ENCODE assay signal across 30 cellular contexts in genomic region chr11:77435972-77436371, GRCh38. TPM values are rescaled to one million over a fixed set of nuclear protein-coding genes. Genes with fewer than 3 reads are reported as not detected.
DNase-seq lines count a peak whose midpoint lies in the region; ATAC-seq, FAIRE-seq and TF ChIP-seq lines count a peak whose summit lies in the region.
"Had no signal": no experiment of that assay in that cellular context is flagged by ENCODE, and none has a peak within 500 bp of the region (broad histone marks: within the 10 kb centered on the region; RNA-seq: fewer than 3 reads in every experiment).

No MANE protein-coding gene starts in this region.

- TF ChIP-seq CTCF in colonic mucosa (IDR thresholded peaks at IDR 0.05) = no peak

- no peaks in the 10 kb centered on the region for H3K36me3 Mint-ChIP-seq in activated naive CD8-positive, alpha-beta T cell treated with anti-CD3 and anti-CD28 coated beads for 36 hours
- H3K36me3 Mint-ChIP-seq: CD8-positive, alpha-beta memory T cell; natural killer cell treated with Interleukin-12 subunit alpha and Interleukin-12 subunit beta and Interleukin-15 and Interleukin-18, amount 100 ng/mL, for 72 hours had no signal

- no peak overlapping the region for H3K27ac Mint-ChIP-seq in activated naive CD8-positive, alpha-beta T cell treated with anti-CD3 and anti-CD28 coated beads for 36 hours
- H3K27ac Mint-ChIP-seq: activated T-helper 1 cell treated with anti-CD3 and anti-CD28 coated beads, Interleukin-12 subunit alpha, Interleukin-12 subunit beta, Interleukin-2, Interleukin-4 antibody, amounts not matched to agents 30 ng/mL and 10 ng/mL and 1 ng/mL, durations not matched to agents 14 hours and 24 hours and 36 hours; CD8-positive, alpha-beta memory T cell; HFFc6; natural killer cell treated with Interleukin-12 subunit alpha and Interleukin-12 subunit beta and Interleukin-15 and Interleukin-18, amount 100 ng/mL, for 72 hours had no signal

- H3K36me3 ChIP-seq in KOPT-K1 (ENCODE audit: insufficient read depth, low read length) (no peaks in the 10 kb centered on the region), colonic mucosa (no peaks in the 10 kb centered on the region)
- H3K36me3 ChIP-seq: esophagus squamous epithelium, gastrocnemius medialis, left ventricle myocardium inferior had no signal

- H3K27me3 Mint-ChIP-seq in activated naive CD8-positive, alpha-beta T cell treated with anti-CD3 and anti-CD28 coated beads for 36 hours = peaks cover 12% of the 10 kb centered on the region

- H3K4me1 Mint-ChIP-seq in activated naive CD8-positive, alpha-beta T cell treated with anti-CD3 and anti-CD28 coated beads for 36 hours = peaks cover 2% of the 10 kb centered on the region
- H3K4me1 Mint-ChIP-seq: CD8-positive, alpha-beta memory T cell had no signal

- intact Hi-C loops in colonic mucosa (cut with DNase I) = no loop called here

- peaks cover 4% of the 10 kb centered on the region for H3K4me1 ChIP-seq in colonic mucosa
- H3K4me1 ChIP-seq: esophagus squamous epithelium, left ventricle myocardium inferior had no signal

- no peak overlapping the region for H3K4me3 ChIP-seq in colonic mucosa
- H3K4me3 ChIP-seq: coronary artery, esophagus squamous epithelium, gastrocnemius medialis, K562, left ventricle myocardium inferior had no signal

- peak overlapping the region in 1 of 2 donors; percentile 13 for H3K9ac ChIP-seq in colonic mucosa (ENCODE audit: low read depth in 2 of 2, low read length in 2 of 2)

- ATAC-seq in HG02610 (IDR thresholded peaks at IDR 0.05; ENCODE audit: unreplicated experiment) (no peak), HG02870 (IDR thresholded peaks at IDR 0.05; ENCODE audit: unreplicated experiment) (no peak)
- ATAC-seq: gastrocnemius medialis; natural killer cell treated with Interleukin-12 subunit alpha and Interleukin-12 subunit beta and Interleukin-15 and Interleukin-18, amount 100 ng/mL, for 72 hours; sciatic nerve; stimulated activated naive CD8-positive, alpha-beta T cell treated with anti-CD3 and anti-CD28 coated beads, Interleukin-15, Interleukin-2, amounts not matched to agents 100 U/mL and 50 U/mL, for 24 hours had no signal

- DNase-seq in GM18507 (ENCODE audit: extremely low spot score, insufficient read length, low read depth) (no peak), colonic mucosa (no peak), GF-D8 (lab: John Stamatoyannopoulos, UW) (no peak)
- no peak for DNase-seq in activated naive CD8-positive, alpha-beta T cell treated with anti-CD3 and anti-CD28 coated beads for 36 hours
- DNase-seq: activated CD4-positive, alpha-beta T cell treated with anti-CD3 and anti-CD28 coated beads, Interleukin-2, amount 50 U/mL, for 4 hours; activated CD4-positive, CD25-positive, alpha-beta regulatory T cell; activated naive CD4-positive, alpha-beta T cell treated with anti-CD3 and anti-CD28 coated beads, Interleukin-2, amount 50 U/mL, for 16 hours; CD8-positive, alpha-beta memory T cell; esophagus squamous epithelium; gastrocnemius medialis; HFFc6; hypothalamus; left ventricle myocardium inferior; midbrain; NCI-H187; NCI-H2227 treated with DMSO at 0.1 percent for 48 hours; NCI-H748 treated with DMSO at 0.1 percent for 48 hours; OCI-M1; posterior cingulate gyrus; stimulated activated naive CD8-positive, alpha-beta T cell treated with anti-CD3 and anti-CD28 coated beads, Interleukin-15, Interleukin-2, amounts not matched to agents 100 U/mL and 50 U/mL, for 24 hours; T1000 had no signal

- H3K9me3 ChIP-seq in KOPT-K1 (ENCODE audit: insufficient read depth, low read length, poor library complexity, severe bottlenecking) = no peaks in the 10 kb centered on the region
- no peaks in the 10 kb centered on the region for H3K9me3 ChIP-seq in colonic mucosa
- H3K9me3 ChIP-seq: esophagus squamous epithelium, gastrocnemius medialis, left ventricle myocardium inferior had no signal

- no peaks in the 10 kb centered on the region for H3K9me3 Mint-ChIP-seq in activated naive CD8-positive, alpha-beta T cell treated with anti-CD3 and anti-CD28 coated beads for 36 hours
- H3K9me3 Mint-ChIP-seq: activated T-helper 1 cell treated with anti-CD3 and anti-CD28 coated beads, Interleukin-12 subunit alpha, Interleukin-12 subunit beta, Interleukin-2, Interleukin-4 antibody, amounts not matched to agents 30 ng/mL and 10 ng/mL and 1 ng/mL, durations not matched to agents 14 hours and 24 hours and 36 hours; CD8-positive, alpha-beta memory T cell; HFFc6; natural killer cell treated with Interleukin-12 subunit alpha and Interleukin-12 subunit beta and Interleukin-15 and Interleukin-18, amount 100 ng/mL, for 72 hours had no signal

- FAIRE-seq in GM18507 (lab: Jason Lieb, UNC) = peak; percentile 65
- FAIRE-seq: G401.6, K562 had no signal

- no peaks in the 10 kb centered on the region for H3K27me3 ChIP-seq in colonic mucosa
- H3K27me3 ChIP-seq: esophagus squamous epithelium, gastrocnemius medialis had no signal

- H3K4me3 Mint-ChIP-seq in activated naive CD8-positive, alpha-beta T cell treated with anti-CD3 and anti-CD28 coated beads for 36 hours = no peak overlapping the region
- H3K4me3 Mint-ChIP-seq: activated T-helper 1 cell treated with anti-CD3 and anti-CD28 coated beads, Interleukin-12 subunit alpha, Interleukin-12 subunit beta, Interleukin-2, Interleukin-4 antibody, amounts not matched to agents 30 ng/mL and 10 ng/mL and 1 ng/mL, durations not matched to agents 14 hours and 24 hours and 36 hours; CD8-positive, alpha-beta memory T cell; HFFc6; natural killer cell treated with Interleukin-12 subunit alpha and Interleukin-12 subunit beta and Interleukin-15 and Interleukin-18, amount 100 ng/mL, for 72 hours had no signal

- peak overlapping the region; percentile 15 for H3K27ac ChIP-seq in KOPT-K1 (ENCODE audit: low read depth, low read length, poor library complexity, severe bottlenecking)
- peak overlapping the region; percentile 41 for H3K27ac ChIP-seq in colonic mucosa
- H3K27ac ChIP-seq: coronary artery, esophagus squamous epithelium, gastrocnemius medialis, left ventricle myocardium inferior had no signal

RNA-seq across cellular contexts. Expression of gene PAK1, which starts 37.9 kb away (rescaled TPM):
- 100 to 1,000 TPM; 104 to 123 TPM for total RNA-seq in colonic mucosa
- total RNA-seq in activated naive CD8-positive, alpha-beta T cell treated with anti-CD3 and anti-CD28 coated beads for 36 hours = 10 to 100 TPM; 40.1 to 43.0 TPM
